In the genomic region with DNA sequence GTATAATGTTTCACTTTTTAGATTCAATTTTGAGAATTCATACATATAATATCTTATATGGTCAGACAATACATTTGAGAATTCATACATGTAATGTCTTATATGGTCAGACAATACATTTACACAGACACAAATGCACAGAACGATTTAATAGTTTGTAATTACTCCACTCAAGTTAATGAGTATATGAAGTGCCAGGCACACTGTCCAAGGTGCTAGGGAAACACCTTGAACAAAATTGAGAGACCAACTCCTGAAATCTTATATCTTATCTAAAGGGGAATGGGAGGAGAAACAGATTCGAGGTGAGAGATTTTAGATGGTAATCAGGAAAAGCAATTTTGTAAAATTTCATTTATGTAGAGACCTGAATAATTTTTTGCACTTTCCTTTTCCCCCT, we compare ENCODE assay signal across 8 cellular contexts.
"Had no signal": no experiment of that assay in that cellular context is flagged by ENCODE, and none has a peak within 500 bp of the region (broad histone marks: within the 10 kb centered on the region; RNA-seq: fewer than 3 reads in every experiment).

No MANE protein-coding gene starts in this region.

- H3K4me1 Mint-ChIP-seq: IgD-negative memory B cell had no signal

- H3K36me3 ChIP-seq: HAP-1 had no signal

- H3K27me3 Mint-ChIP-seq: IgD-negative memory B cell had no signal

- H3K27ac Mint-ChIP-seq: IgD-negative memory B cell had no signal

- FAIRE-seq: HepG2, K562 had no signal

- H3K9me3 ChIP-seq: HAP-1 had no signal

- DNase-seq: GOT3, H7, KG1 had no signal

- H3K36me3 Mint-ChIP-seq: IgD-negative memory B cell had no signal

- H3K4me3 ChIP-seq: HAP-1, K562 had no signal

- H3K27ac ChIP-seq: HL-60 had no signal

- H3K4me3 Mint-ChIP-seq: IgD-negative memory B cell had no signal
